Comparison of ENCODE assay signal across 18 cellular contexts in the genomic region with DNA sequence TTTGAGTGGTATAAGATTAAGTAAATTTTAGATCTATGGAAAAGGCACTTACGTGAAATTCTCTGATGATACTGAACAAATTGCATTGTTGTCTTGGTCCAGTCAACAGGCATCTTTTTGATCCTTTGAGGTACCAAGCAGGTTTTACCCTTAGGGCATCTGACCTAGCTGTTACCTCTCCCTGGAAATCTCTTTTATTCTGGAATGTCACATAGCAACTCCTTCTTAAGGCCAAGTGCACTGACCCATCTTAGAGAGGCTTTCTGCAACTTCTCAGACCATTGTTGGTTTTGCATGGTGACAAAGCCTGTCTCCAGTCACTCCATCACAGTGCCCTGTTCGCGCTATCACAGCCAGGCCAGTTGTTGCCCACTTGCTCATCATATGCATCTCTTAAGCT. TPM values are rescaled to one million over a fixed set of nuclear protein-coding genes. Genes with fewer than 3 reads are reported as not detected.
A peak's percentile ranks its signal among the peaks of the same experiment; 100 is the strongest.
DNase-seq lines count a peak whose midpoint lies in the region; ATAC-seq and TF ChIP-seq lines count a peak whose summit lies in the region.
"Had no signal": no experiment of that assay in that cellular context is flagged by ENCODE, and none has a peak within 500 bp of the region (broad histone marks: within the 10 kb centered on the region; RNA-seq: fewer than 3 reads in every experiment).

No MANE protein-coding gene starts in this region.

- H4K12ac ChIP-seq in trophoblast cell (ENCODE audit: low read depth, low read length), result no peak overlapping the region

- no peak overlapping the region for H2AK5ac ChIP-seq in trophoblast cell (ENCODE audit: low read length)

- H4K91ac ChIP-seq in trophoblast cell (ENCODE audit: low read depth, low read length), result no peak overlapping the region

- no peak for ATAC-seq in thoracic aorta (ENCODE audit: insufficient number of reproducible peaks, low FRiP score, low read depth)
- ATAC-seq in GM21447 (IDR thresholded peaks at IDR 0.05; ENCODE audit: unreplicated experiment), result no peak
- ATAC-seq: Right ventricle myocardium inferior had no signal

- DNase-seq in Caki2 (ENCODE audit: low read depth), result peak; percentile 61
- DNase-seq in ascending aorta (ENCODE audit: low spot score in 2 of 2), result no peak
- peak; percentile 13 to 75 for DNase-seq in trophoblast cell
- no peak for DNase-seq in thoracic aorta (ENCODE audit: low spot score)
- no peak for DNase-seq in NCI-H187 (lab: John Stamatoyannopoulos, UW)
- no peak for DNase-seq in NCI-H524 treated with DMSO at 0.1 percent for 48 hours (lab: John Stamatoyannopoulos, UW)
- DNase-seq in putamen (ENCODE audit: low spot score), result no peak
- DNase-seq: DMS 273 treated with DMSO at 0.1 percent for 48 hours, DND-41, NCI-H1092 treated with DMSO at 0.1 percent for 48 hours, NCI-H2081, NCI-H2171, NCI-H345, NCI-H524 had no signal

- intact Hi-C loops in ascending aorta (cut with DNase I), result loop anchor here (5.0 kb wide), 1 partner anchor 562 kb away; no protein-coding TSS in a partner anchor

- no peak overlapping the region for H4K8ac ChIP-seq in trophoblast cell (ENCODE audit: low read depth, low read length)

- no peak overlapping the region for H3K9ac ChIP-seq in trophoblast cell (ENCODE audit: low read length)

- H3K79me1 ChIP-seq in trophoblast cell (ENCODE audit: low read length), result no peaks in the 10 kb centered on the region

- no CpG with 5 or more reads among the region's 3 CpGs for WGBS in trophoblast cell (ENCODE audit: extremely low coverage, insufficient coverage, insufficient read length)

- no peak overlapping the region for H3K23ac ChIP-seq in trophoblast cell (ENCODE audit: low read length)

- H3K4me2 ChIP-seq in trophoblast cell (ENCODE audit: low read length), result no peak overlapping the region

- H3K4me3 ChIP-seq in ascending aorta, result no peak overlapping the region
- no peak overlapping the region for H3K4me3 ChIP-seq in trophoblast cell (ENCODE audit: low read depth, low read length)
- H3K4me3 ChIP-seq in thoracic aorta, result no peak overlapping the region
- H3K4me3 ChIP-seq: SJSA1 had no signal

- H3K9me3 ChIP-seq in ascending aorta, result no peaks in the 10 kb centered on the region
- H3K9me3 ChIP-seq in trophoblast cell (ENCODE audit: insufficient read depth, low read depth, low read length), result no peaks in the 10 kb centered on the region
- no peaks in the 10 kb centered on the region for H3K9me3 ChIP-seq in thoracic aorta
- H3K9me3 ChIP-seq: SJSA1 had no signal

- peaks cover 11 to 36% of the 10 kb centered on the region in 2 donors for H3K4me1 ChIP-seq in ascending aorta
- H3K4me1 ChIP-seq in trophoblast cell (ENCODE audit: control insufficient read depth in 1 of 2, insufficient read depth in 2 of 2, low read length in 2 of 2), result peaks cover 4 to 6% of the 10 kb centered on the region in 2 experiments
- H3K4me1 ChIP-seq in thoracic aorta (ENCODE audit: control insufficient read depth in 1 of 2, low read depth in 2 of 2), result peaks cover 31 to 88% of the 10 kb centered on the region in 2 donors

- H2BK12ac ChIP-seq in trophoblast cell (ENCODE audit: low read length), result no peak overlapping the region

- H3K4ac ChIP-seq in trophoblast cell (ENCODE audit: low read depth, low read length), result no peak overlapping the region

- H2BK5ac ChIP-seq in trophoblast cell (ENCODE audit: low read depth, low read length, poor library complexity), result no peak overlapping the region

- no peak for TF ChIP-seq CTCF in ascending aorta (IDR thresholded peaks at IDR 0.05)
- TF ChIP-seq CTCF in thoracic aorta (IDR thresholded peaks at IDR 0.05), result no peak

- H3K14ac ChIP-seq in trophoblast cell (ENCODE audit: low read length), result no peak overlapping the region

- in situ Hi-C loops in Caki2 (cut with HindIII; ENCODE audit: low pct_unique_long_range_greater_than_20kb, low sequenced_read_pairs), result no loop called here

- no peak overlapping the region for H2BK120ac ChIP-seq in trophoblast cell (ENCODE audit: insufficient read depth, low read length, poor library complexity)

- no peak overlapping the region for H2AFZ ChIP-seq in trophoblast cell (ENCODE audit: insufficient read depth, low read length, poor library complexity)

- H3K18ac ChIP-seq in trophoblast cell (ENCODE audit: low read length), result no peak overlapping the region

- H3K36me3 ChIP-seq in ascending aorta (no peaks in the 10 kb centered on the region), trophoblast cell (ENCODE audit: control insufficient read depth in 1 of 2, insufficient read depth in 2 of 2, low read length in 2 of 2) (no peaks in the 10 kb centered on the region), thoracic aorta (no peaks in the 10 kb centered on the region)
- H3K36me3 ChIP-seq: SJSA1 had no signal

- peaks cover 2% of the 10 kb centered on the region for H3K79me2 ChIP-seq in trophoblast cell (ENCODE audit: control insufficient read depth, insufficient read depth, low read length, poor library complexity)

- no peaks in the 10 kb centered on the region for H3K27me3 ChIP-seq in ascending aorta
- H3K27me3 ChIP-seq in trophoblast cell (ENCODE audit: insufficient read depth, low read length), result no peaks in the 10 kb centered on the region
- H3K27me3 ChIP-seq in thoracic aorta (replicated peaks; ENCODE audit: insufficient read depth), result no peaks in the 10 kb centered on the region
- H3K27me3 ChIP-seq: SJSA1 had no signal

- H3K27ac ChIP-seq in ascending aorta (peak overlapping the region; percentile 3 to 83), trophoblast cell (ENCODE audit: low read depth, low read length) (no peak overlapping the region), thoracic aorta (peak overlapping the region; percentile 13 to 80)
- H3K27ac ChIP-seq: C4-2B, SJSA1 had no signal

RNA-seq across cellular contexts. Expression of a gene that starts 42.0 kb away (rescaled TPM):
- 328 and 365 TPM in 2 replicates for total RNA-seq in Caki2 (2014; rRNA removed; shearing (Covaris generic); ENCODE audit: low replicate concordance)
- 93.6 TPM for total RNA-seq in ascending aorta
- 65.5 and 66.4 TPM in 2 replicates for polyA plus RNA-seq in trophoblast cell (2013)
- 10 to 100 TPM; 37.1 to 73.5 TPM for total RNA-seq in thoracic aorta

Comparison
In these comparisons a context has a peak if more than half of its experiments do, and no peak if none do; other contexts are left out.
1. DNase-seq: peak in Caki2 (single experiment) and trophoblast cell (2 of 2); none in ascending aorta (0 of 2), thoracic aorta (single experiment), NCI-H187 (0 of 2), NCI-H524 treated with DMSO at 0.1 percent for 48 hours (single experiment) and putamen (single experiment).